In the genomic region with DNA sequence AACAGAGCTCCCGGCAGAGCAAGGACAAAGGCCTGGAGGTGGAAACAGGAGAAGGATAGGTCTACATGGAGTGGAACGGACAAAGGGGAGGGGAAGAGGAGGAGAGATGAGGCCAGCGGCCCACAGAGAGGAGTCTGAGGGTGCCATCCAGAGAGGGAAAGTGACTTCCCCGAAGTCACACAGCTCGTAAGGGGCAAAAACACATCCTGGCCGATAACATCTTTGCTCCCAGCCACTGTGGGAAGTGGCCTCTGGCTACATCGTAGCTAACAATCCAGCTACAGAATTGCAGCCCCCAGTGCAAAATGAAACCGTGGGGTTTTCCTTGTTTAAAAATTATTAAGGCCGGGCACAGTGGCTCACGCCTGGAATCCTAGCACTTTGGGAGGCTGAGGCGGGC, we compare ENCODE assay signal across 22 cellular contexts. TPM values are rescaled to one million over a fixed set of nuclear protein-coding genes. Genes with fewer than 3 reads are reported as not detected.
DNase-seq lines count a peak whose midpoint lies in the region; ATAC-seq, FAIRE-seq and TF ChIP-seq lines count a peak whose summit lies in the region.
"Had no signal": no experiment of that assay in that cellular context is flagged by ENCODE, and none has a peak within 500 bp of the region (broad histone marks: within the 10 kb centered on the region; RNA-seq: fewer than 3 reads in every experiment).

No MANE protein-coding gene starts in this region.

- H3K9me1 ChIP-seq in K562 (ENCODE audit: control insufficient read depth, insufficient read depth, low read length) = no peaks in the 10 kb centered on the region

- no peaks in the 10 kb centered on the region for H3K9me3 ChIP-seq in NT2/D1 (ENCODE audit: insufficient read depth, low read length)
- 0 out of 2 replicates have a peak, but pooled peaks cover 2% of the 10 kb centered on the region for H3K9me3 ChIP-seq in K562 (replicated peaks; ENCODE audit: control insufficient read depth, insufficient read depth, low read depth, low read length)
- no peaks in the 10 kb centered on the region for H3K9me3 ChIP-seq in osteoblast (ENCODE audit: low read depth, low read length)
- H3K9me3 ChIP-seq in esophagus muscularis mucosa = peaks cover 0 to 8% (median 6%) of the 10 kb centered on the region in 4 donors
- H3K9me3 ChIP-seq in PC-9 (ENCODE audit: insufficient read depth, low read depth) = no peaks in the 10 kb centered on the region
- H3K9me3 ChIP-seq: BE2C, Caco-2, HAP-1 had no signal

- no peak for TF ChIP-seq EP300 in K562 (IDR thresholded peaks at IDR 0.05; ENCODE audit: low read length)
- no peak for TF ChIP-seq EP300 in esophagus muscularis mucosa (IDR thresholded peaks at IDR 0.05)

- H3K4me1 Mint-ChIP-seq in glutamatergic neuron (ENCODE audit: low read depth, unreplicated experiment) = peaks cover 22% of the 10 kb centered on the region
- no peaks in the 10 kb centered on the region for H3K4me1 Mint-ChIP-seq in activated CD8-positive, alpha-beta T cell treated with anti-CD3 and anti-CD28 coated beads, Interleukin-2, amount 10 ng/mL, durations not matched to agents 7 days and 5 days (ENCODE audit: low read depth)

- WGBS in K562 (ENCODE audit: insufficient coverage, low coverage, missing lambda C conversion rate) = 21% methylated on average over 9 of the region's 11 CpGs
- WGBS in esophagus muscularis mucosa = 88% methylated on average over 11 of the region's 11 CpGs

- BruUV-seq in K562 (replicated peaks; lab: Mats Ljungman, UMichigan) (no TSS peak), PC-9 (replicated peaks; lab: Mats Ljungman, UMichigan) (no TSS peak)

- H3K27me3 ChIP-seq in NT2/D1 (ENCODE audit: insufficient read depth, insufficient read length) (no peaks in the 10 kb centered on the region), K562 (ENCODE audit: control insufficient read depth in 2 of 2, insufficient read depth in 2 of 2, low read length in 2 of 2) (peaks cover 0 to 6% of the 10 kb centered on the region in 2 experiments; a peak in 1 of 5 replicates), osteoblast (ENCODE audit: insufficient read depth, low read length) (peaks cover 3% of the 10 kb centered on the region), esophagus muscularis mucosa (peaks cover 0 to 7% (median 0%) of the 10 kb centered on the region in 4 donors), PC-9 (ENCODE audit: insufficient read depth, low read depth) (no peaks in the 10 kb centered on the region)
- H3K27me3 ChIP-seq: BE2C had no signal

- CTCF ChIA-PET in K562 (lab: Yijun Ruan, JAX; ENCODE audit: low intra/inter-chr PET ratio) (interaction anchor here (0.5 to 0.6 kb wide), 2 partner anchors 191 to 213 kb away, joined by 3 to 4 read pairs; no protein-coding TSS in a partner anchor), PC-9 (lab: Charles Lee) (no interaction called here)
- CTCF ChIA-PET in activated CD8-positive, alpha-beta T cell treated with anti-CD3 and anti-CD28 coated beads, Interleukin-2, amount 10 ng/mL, durations not matched to agents 7 days and 5 days (lab: Charles Lee) = no interaction called here

- H3K4me3 Mint-ChIP-seq in glutamatergic neuron (ENCODE audit: unreplicated experiment) = no peak overlapping the region
- H3K4me3 Mint-ChIP-seq in activated CD8-positive, alpha-beta T cell treated with anti-CD3 and anti-CD28 coated beads, Interleukin-2, amount 10 ng/mL, durations not matched to agents 7 days and 5 days = no peak overlapping the region
- H3K4me3 Mint-ChIP-seq: CD4-positive, alpha-beta T cell had no signal

- TF ChIP-seq POLR2A in K562 (conservative IDR thresholded peaks at IDR 0.05) (no peak), esophagus muscularis mucosa (IDR thresholded peaks at IDR 0.05; ENCODE audit: low read depth) (no peak)

- intact Hi-C loops in K562 (cut with micrococcal nuclease) (no loop called here), esophagus muscularis mucosa (cut with DNase I) (no loop called here), PC-9 (cut with micrococcal nuclease; ENCODE audit: unreplicated experiment) (no loop called here)

- H3K9me2 ChIP-seq in PC-9 (ENCODE audit: insufficient read depth) = no peaks in the 10 kb centered on the region

- H3K27me3 Mint-ChIP-seq in glutamatergic neuron (ENCODE audit: unreplicated experiment) = peaks cover 10% of the 10 kb centered on the region
- H3K27me3 Mint-ChIP-seq in activated CD8-positive, alpha-beta T cell treated with anti-CD3 and anti-CD28 coated beads, Interleukin-2, amount 10 ng/mL, durations not matched to agents 7 days and 5 days (ENCODE audit: low read depth) = no peaks in the 10 kb centered on the region

- no peak for TF ChIP-seq CTCF in K562 (IDR thresholded peaks at IDR 0.05 in 2 of 3, conservative IDR thresholded peaks at IDR 0.05 in 1 of 3; ENCODE audit: insufficient read depth in 2 of 3, low read depth in 1 of 3, low read length in 3 of 3)
- TF ChIP-seq CTCF in glutamatergic neuron (IDR thresholded peaks at IDR 0.05; ENCODE audit: partially characterized antibody, unreplicated experiment) = no peak
- TF ChIP-seq CTCF in osteoblast (IDR thresholded peaks at IDR 0.05; ENCODE audit: extremely low read depth, low read depth, low read length) = no peak
- TF ChIP-seq CTCF in esophagus muscularis mucosa (IDR thresholded peaks at IDR 0.05) = no peak
- no peak for TF ChIP-seq CTCF in PC-9 (conservative IDR thresholded peaks at IDR 0.05)

- DNase-seq in NT2/D1 (ENCODE audit: low read depth, low spot score) (no peak), K562 (ENCODE audit: extremely low read depth in 1 of 4, low spot score in 3 of 4) (no peak), glutamatergic neuron (no peak), osteoblast (ENCODE audit: insufficient read length, low spot score, missing footprints) (peak; percentile 22), esophagus muscularis mucosa (ENCODE audit: extremely low spot score) (no peak), PC-9 (no peak)
- DNase-seq in activated CD8-positive, alpha-beta T cell treated with anti-CD3 and anti-CD28 coated beads, Interleukin-2, amount 10 ng/mL, durations not matched to agents 7 days and 5 days = no peak
- DNase-seq in activated CD4-positive, alpha-beta T cell treated with anti-CD3 and anti-CD28 coated beads, Interleukin-2, amount 50 U/mL, for 1 hour = no peak
- DNase-seq: ACHN; BE2C; Caco-2; CD4-positive, alpha-beta T cell; DMS153; DMS79; GDM1; IMR-90; KG1 had no signal

- H4K20me1 ChIP-seq in K562 (replicated peaks; ENCODE audit: control insufficient read depth, insufficient read depth, low read length) (0 out of 2 replicates have a peak, but pooled peaks cover 7% of the 10 kb centered on the region), osteoblast (ENCODE audit: insufficient read depth, low read length) (no peaks in the 10 kb centered on the region), PC-9 (ENCODE audit: insufficient read depth) (no peaks in the 10 kb centered on the region)

- H3K27ac ChIP-seq in K562 (ENCODE audit: extremely low read depth, low read depth, low read length) (no peak overlapping the region), osteoblast (ENCODE audit: low read depth, low read length) (no peak overlapping the region), esophagus muscularis mucosa (replicated peaks in 1 of 4) (no peak overlapping the region), PC-9 (no peak overlapping the region)
- H3K27ac ChIP-seq: C4-2B, HL-60 had no signal

- POLR2A ChIA-PET in K562 (lab: Yijun Ruan, JAX) = no interaction called here
- POLR2A ChIA-PET in activated CD8-positive, alpha-beta T cell treated with anti-CD3 and anti-CD28 coated beads, Interleukin-2, amount 10 ng/mL, durations not matched to agents 7 days and 5 days (lab: Charles Lee) = no interaction called here
- POLR2A ChIA-PET in PC-9 (lab: Charles Lee; ENCODE audit: unreplicated experiment) = no interaction called here

- H3K27ac Mint-ChIP-seq in glutamatergic neuron (ENCODE audit: unreplicated experiment) = peak overlapping the region; percentile 57
- H3K27ac Mint-ChIP-seq in activated CD8-positive, alpha-beta T cell treated with anti-CD3 and anti-CD28 coated beads, Interleukin-2, amount 10 ng/mL, durations not matched to agents 7 days and 5 days = no peak overlapping the region
- H3K27ac Mint-ChIP-seq: CD4-positive, alpha-beta T cell had no signal

- H3K4me1 ChIP-seq in NT2/D1 (ENCODE audit: insufficient read depth, insufficient read length) (peaks cover 7% of the 10 kb centered on the region), K562 (replicated peaks in 1 of 2; ENCODE audit: control insufficient read depth in 2 of 2, insufficient read depth in 2 of 2, low read length in 2 of 2) (peaks cover 0 to 9% of the 10 kb centered on the region in 2 experiments; a peak in 3 of 5 replicates), osteoblast (ENCODE audit: insufficient read depth, low read length) (no peaks in the 10 kb centered on the region), esophagus muscularis mucosa (no peaks in the 10 kb centered on the region), PC-9 (replicated peaks; ENCODE audit: insufficient read depth) (no peaks in the 10 kb centered on the region)
- H3K4me1 ChIP-seq: BE2C, Caco-2, HAP-1 had no signal

- H3K4me2 ChIP-seq in K562 (ENCODE audit: insufficient read depth, low read length) (no peak overlapping the region), osteoblast (ENCODE audit: insufficient read depth, low read length) (no peak overlapping the region), PC-9 (no peak overlapping the region)

- peaks cover 4% of the 10 kb centered on the region for H3K36me3 Mint-ChIP-seq in glutamatergic neuron (ENCODE audit: unreplicated experiment)
- no peaks in the 10 kb centered on the region for H3K36me3 Mint-ChIP-seq in activated CD8-positive, alpha-beta T cell treated with anti-CD3 and anti-CD28 coated beads, Interleukin-2, amount 10 ng/mL, durations not matched to agents 7 days and 5 days (ENCODE audit: low read depth)

- no peaks in the 10 kb centered on the region for H3F3A ChIP-seq in PC-9 (ENCODE audit: insufficient read depth, low read depth)

- peaks cover 6% of the 10 kb centered on the region for H3K9me3 Mint-ChIP-seq in glutamatergic neuron (ENCODE audit: unreplicated experiment)
- no peaks in the 10 kb centered on the region for H3K9me3 Mint-ChIP-seq in activated CD8-positive, alpha-beta T cell treated with anti-CD3 and anti-CD28 coated beads, Interleukin-2, amount 10 ng/mL, durations not matched to agents 7 days and 5 days (ENCODE audit: insufficient read depth)
- H3K9me3 Mint-ChIP-seq: CD4-positive, alpha-beta T cell had no signal

- H3K9ac ChIP-seq in NT2/D1 (ENCODE audit: insufficient read length, low read depth) (peak overlapping the region; percentile 5), K562 (ENCODE audit: insufficient read depth in 1 of 2, low read depth in 2 of 2, low read length in 2 of 2) (no peak overlapping the region)

- H2AFZ ChIP-seq in K562 (ENCODE audit: low read depth, low read length) (no peak overlapping the region), osteoblast (ENCODE audit: low read length) (no peak overlapping the region), PC-9 (no peak overlapping the region)

- ATAC-seq in K562 = no peak
- ATAC-seq in activated CD8-positive, alpha-beta T cell treated with anti-CD3 and anti-CD28 coated beads, Interleukin-2, amount 10 ng/mL, durations not matched to agents 7 days and 5 days = no peak

- in situ Hi-C loops in K562 (cut with MboI) = no loop called here

- H3K36me3 ChIP-seq in NT2/D1 (ENCODE audit: insufficient read depth, insufficient read length, low read length) (peaks cover 50% of the 10 kb centered on the region), K562 (ENCODE audit: control insufficient read depth, insufficient read depth, low read length) (no peaks in the 10 kb centered on the region), osteoblast (ENCODE audit: insufficient read depth, low read length) (no peaks in the 10 kb centered on the region), esophagus muscularis mucosa (no peaks in the 10 kb centered on the region), PC-9 (ENCODE audit: low read depth) (no peaks in the 10 kb centered on the region)

- H3K4me3 ChIP-seq in NT2/D1 (ENCODE audit: insufficient read length, low read depth) = no peak overlapping the region
- H3K4me3 ChIP-seq in K562 = no peak overlapping the region
- H3K4me3 ChIP-seq in osteoblast (ENCODE audit: insufficient read depth, low read length) = no peak overlapping the region
- no peak overlapping the region for H3K4me3 ChIP-seq in esophagus muscularis mucosa
- no peak overlapping the region for H3K4me3 ChIP-seq in PC-9
- H3K4me3 ChIP-seq: HAP-1 had no signal

- H3K79me2 ChIP-seq in K562 (ENCODE audit: control insufficient read depth, insufficient read depth, low read length) = no peaks in the 10 kb centered on the region
- H3K79me2 ChIP-seq in osteoblast (ENCODE audit: insufficient read depth, low read length) = no peaks in the 10 kb centered on the region
- H3K79me2 ChIP-seq in PC-9 (ENCODE audit: low read depth) = no peaks in the 10 kb centered on the region

- FAIRE-seq in K562 (lab: Jason Lieb, UNC) = no peak
- FAIRE-seq: A204.1, H1 had no signal

- TF ChIP-seq RAD21 in K562 (CRISPR knock-in tag; conservative IDR thresholded peaks at IDR 0.05 in 1 of 2, IDR thresholded peaks at IDR 0.05 in 1 of 2) = no peak

RNA-seq across cellular contexts. Expression of gene PTPRS, which starts 11.5 kb away (rescaled TPM):
- total RNA-seq in K562 (2011; cell fraction: chromatin; rRNA removed; ENCODE audit: low replicate concordance) = 79.8 and 180 TPM in 2 replicates
- total RNA-seq in K562 (2011; cell fraction: nucleolus; rRNA removed) = 97.4 and 130 TPM in 2 replicates
- 85.8 and 89.2 TPM in 2 replicates for total RNA-seq in K562 (2011; cell fraction: nucleoplasm; rRNA removed)
- 26.4 and 28.0 TPM in 2 replicates for total RNA-seq in K562 (2014; rRNA removed)
- 6.1 and 6.7 TPM in 2 replicates for total RNA-seq in K562 (2014; rRNA removed; fragmentation: Illumina TruSeq; extraction: Trizol)
- total RNA-seq in K562 (2015; rRNA removed; fragmentation: Illumina TruSeq; extraction: Trizol) = 14.1 and 15.1 TPM in 2 replicates
- 45.2 and 49.4 TPM in 2 replicates for total RNA-seq in K562 (2021)
- polyA plus RNA-seq in K562 (2011; rRNA removed) = 14.9 and 17.4 TPM in 2 replicates
- 14.3 and 32.7 TPM in 2 replicates for polyA plus RNA-seq in K562 (2011; cell fraction: cytosol; rRNA removed)
- polyA plus RNA-seq in K562 (2011; cell fraction: nucleus; rRNA removed) = 54.1 and 106 TPM in 2 replicates
- polyA plus RNA-seq in K562 (2012) = 23.1 and 29.5 TPM in 2 replicates
- 8.3 and 10.7 TPM in 2 replicates for polyA plus RNA-seq in K562 (2014; fragmentation: Illumina TruSeq; extraction: Trizol)
- polyA plus RNA-seq in K562 (2014; fragmentation: Nextera tagmentation; extraction: Ambion mirVana) = 1 to 10 TPM; 1.1 to 1.2 TPM
- polyA plus RNA-seq in K562 (2014; rRNA removed) = 26.9 and 27.4 TPM in 2 replicates
- 11.5 and 28.9 TPM in 2 replicates for polyA minus RNA-seq in K562 (2011; rRNA and poly(A)+ RNA removed)
- polyA minus RNA-seq in K562 (2011; cell fraction: cytosol; rRNA and poly(A)+ RNA removed) = 41.9 and 44.2 TPM in 2 replicates
- polyA minus RNA-seq in K562 (2011; cell fraction: nucleus; rRNA and poly(A)+ RNA removed) = 27.2 and 33.5 TPM in 2 replicates
- total RNA-seq in glutamatergic neuron (ENCODE audit: unreplicated experiment) = 1,064 TPM
- 218 and 227 TPM in 2 replicates for total RNA-seq in osteoblast
- total RNA-seq in activated CD8-positive, alpha-beta T cell treated with anti-CD3 and anti-CD28 coated beads, Interleukin-2, amount 10 ng/mL, durations not matched to agents 7 days and 5 days = under 1 TPM in 1 of 2 experiments, not detected in 1; 0.05 TPM
- total RNA-seq in esophagus muscularis mucosa = 100 to 1,000 TPM; 140 to 311 (median 224) TPM
- total RNA-seq in PC-9 (2021) = 131 and 183 TPM in 2 replicates

Comparison
In these comparisons a context has a peak if more than half of its experiments do, and no peak if none do; other contexts are left out.
1. RNA of gene PTPRS, which starts 11.5 kb away (total RNA-seq): 1,064 TPM in glutamatergic neuron (single experiment), 140 to 311 TPM in esophagus muscularis mucosa, 218 to 227 TPM in osteoblast, 131 to 183 TPM in PC-9 and 6.1 to 180 TPM in K562; 0.05 TPM in activated CD8-positive, alpha-beta T cell treated with anti-CD3 and anti-CD28 coated beads, Interleukin-2, amount 10 ng/mL, durations not matched to agents 7 days and 5 days; every median in the first group is over 4 times any median in the second.